Comparison of ENCODE assay signal across 8 cellular contexts in genomic region chr6:71107935-71108420, GRCh38.
A peak's percentile ranks its signal among the peaks of the same experiment; 100 is the strongest.
DNase-seq lines count a peak whose midpoint lies in the region; TF ChIP-seq lines count a peak whose summit lies in the region.

No MANE protein-coding gene starts in this region.

- no peaks in the 10 kb centered on the region for H3K36me3 Mint-ChIP-seq in osteocyte (ENCODE audit: unreplicated experiment)
- H3K36me3 Mint-ChIP-seq in activated T-helper 2 cell treated with anti-CD3 and anti-CD28 coated beads, Interferon-gamma antibody, Interleukin-2, Interleukin-4, amounts not matched to agents 10 μg/mL and 5 μg/mL and 100 μg/mL, durations not matched to agents 14 hours and 24 hours and 36 hours (ENCODE audit: low read depth): no peaks in the 10 kb centered on the region

- H3K27me3 Mint-ChIP-seq in osteocyte (ENCODE audit: unreplicated experiment): no peaks in the 10 kb centered on the region
- no peaks in the 10 kb centered on the region for H3K27me3 Mint-ChIP-seq in activated T-helper 2 cell treated with anti-CD3 and anti-CD28 coated beads, Interferon-gamma antibody, Interleukin-2, Interleukin-4, amounts not matched to agents 10 μg/mL and 5 μg/mL and 100 μg/mL, durations not matched to agents 14 hours and 24 hours and 36 hours (ENCODE audit: low read depth)

- H3K9me3 Mint-ChIP-seq in osteocyte (ENCODE audit: unreplicated experiment): no peaks in the 10 kb centered on the region
- H3K9me3 Mint-ChIP-seq in activated T-helper 2 cell treated with anti-CD3 and anti-CD28 coated beads, Interferon-gamma antibody, Interleukin-2, Interleukin-4, amounts not matched to agents 10 μg/mL and 5 μg/mL and 100 μg/mL, durations not matched to agents 14 hours and 24 hours and 36 hours: no peaks in the 10 kb centered on the region

- no peak for TF ChIP-seq CTCF in osteocyte (IDR thresholded peaks at IDR 0.05)

- intact Hi-C loops in activated T-helper 2 cell treated with anti-CD3 and anti-CD28 coated beads, Interferon-gamma antibody, Interleukin-2, Interleukin-4, amounts not matched to agents 10 μg/mL and 5 μg/mL and 100 μg/mL, durations not matched to agents 14 hours and 24 hours and 36 hours (cut with micrococcal nuclease): no loop called here

- H3K4me1 Mint-ChIP-seq in osteocyte (ENCODE audit: unreplicated experiment): peaks cover 39% of the 10 kb centered on the region
- H3K4me1 Mint-ChIP-seq in activated T-helper 2 cell treated with anti-CD3 and anti-CD28 coated beads, Interferon-gamma antibody, Interleukin-2, Interleukin-4, amounts not matched to agents 10 μg/mL and 5 μg/mL and 100 μg/mL, durations not matched to agents 14 hours and 24 hours and 36 hours (ENCODE audit: low read depth): no peaks in the 10 kb centered on the region

- H3K4me3 Mint-ChIP-seq in osteocyte (ENCODE audit: unreplicated experiment): peak overlapping the region; percentile 59
- no peak overlapping the region for H3K4me3 Mint-ChIP-seq in activated T-helper 2 cell treated with anti-CD3 and anti-CD28 coated beads, Interferon-gamma antibody, Interleukin-2, Interleukin-4, amounts not matched to agents 10 μg/mL and 5 μg/mL and 100 μg/mL, durations not matched to agents 14 hours and 24 hours and 36 hours (ENCODE audit: low read depth)

- peak overlapping the region; percentile 88 for H3K27ac Mint-ChIP-seq in osteocyte (ENCODE audit: unreplicated experiment)
- no peak overlapping the region for H3K27ac Mint-ChIP-seq in activated T-helper 2 cell treated with anti-CD3 and anti-CD28 coated beads, Interferon-gamma antibody, Interleukin-2, Interleukin-4, amounts not matched to agents 10 μg/mL and 5 μg/mL and 100 μg/mL, durations not matched to agents 14 hours and 24 hours and 36 hours

- no peak overlapping the region for H3K27ac ChIP-seq in epithelial cell of prostate

- DNase-seq in DMS153 (lab: John Stamatoyannopoulos, UW) (peak; percentile 50), NCI-H510A (lab: John Stamatoyannopoulos, UW) (peak; percentile 1), epithelial cell of prostate (ENCODE audit: low read depth, low spot score) (peak; percentile 22), osteocyte (ENCODE audit: extremely low spot score, unreplicated experiment) (peak; percentile 56), DMS114 treated with DMSO at 0.1 percent for 48 hours (lab: John Stamatoyannopoulos, UW; ENCODE audit: unreplicated experiment) (no peak), mesenteric fat pad (ENCODE audit: low spot score) (no peak), ecto neural progenitor cell (ENCODE audit: low spot score) (no peak)
- no peak for DNase-seq in activated T-helper 2 cell treated with anti-CD3 and anti-CD28 coated beads, Interferon-gamma antibody, Interleukin-2, Interleukin-4, amounts not matched to agents 10 μg/mL and 5 μg/mL and 100 μg/mL, durations not matched to agents 14 hours and 24 hours and 36 hours (ENCODE audit: low spot score)

Comparison
In these comparisons a context has a peak if more than half of its experiments do, and no peak if none do; other contexts are left out.
1. DNase-seq: peak in DMS153 (single experiment), NCI-H510A (single experiment), epithelial cell of prostate (single experiment) and osteocyte (single experiment); none in DMS114 treated with DMSO at 0.1 percent for 48 hours (single experiment), activated T-helper 2 cell treated with anti-CD3 and anti-CD28 coated beads, Interferon-gamma antibody, Interleukin-2, Interleukin-4, amounts not matched to agents 10 μg/mL and 5 μg/mL and 100 μg/mL, durations not matched to agents 14 hours and 24 hours and 36 hours (single experiment), mesenteric fat pad (single experiment) and ecto neural progenitor cell (single experiment).